8 cellular contexts compared by ENCODE assay signal in the genomic region with DNA sequence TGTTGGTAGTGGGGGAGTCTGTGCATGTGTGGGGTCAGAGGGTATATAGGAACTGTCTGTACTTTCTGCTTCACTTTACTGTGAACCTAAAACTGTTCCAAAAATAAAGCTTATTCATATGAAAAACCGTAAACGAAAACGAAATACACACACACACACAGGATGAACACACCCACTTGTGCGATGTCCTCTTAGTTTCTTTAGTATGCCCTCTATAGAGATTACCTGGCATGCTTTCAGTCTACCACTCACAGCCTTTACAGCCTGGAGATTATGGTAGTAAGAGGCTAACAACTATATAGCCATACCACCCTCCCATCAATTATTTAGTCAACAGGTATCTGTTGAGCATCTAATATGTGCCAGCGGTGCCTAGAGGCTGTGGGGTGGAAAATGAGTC.
"Had no signal": no experiment of that assay in that cellular context is flagged by ENCODE, and none has a peak within 500 bp of the region (broad histone marks: within the 10 kb centered on the region; RNA-seq: fewer than 3 reads in every experiment).

No MANE protein-coding gene starts in this region.

- FAIRE-seq: G401.6, GM12878, GM12891, GM12892, GM18507, GM19239 had no signal

- H3K4me3 ChIP-seq: GM12878 had no signal

- DNase-seq: GDM1, GF-D8 had no signal

- ATAC-seq: GM12878 had no signal
